9 cellular contexts compared by ENCODE assay signal in genomic region chr17:58666858-58667267, GRCh38.
DNase-seq lines count a peak whose midpoint lies in the region; ATAC-seq and TF ChIP-seq lines count a peak whose summit lies in the region.
"Had no signal": no experiment of that assay in that cellular context is flagged by ENCODE, and none has a peak within 500 bp of the region (broad histone marks: within the 10 kb centered on the region; RNA-seq: fewer than 3 reads in every experiment).

No MANE protein-coding gene starts in this region.

- H3K4me3 ChIP-seq in fibroblast of mammary gland (ENCODE audit: control insufficient read depth, low read depth, low read length), result no peak overlapping the region
- H3K4me3 ChIP-seq: SJSA1 had no signal

- ATAC-seq in activated CD4-positive, CD25-positive, alpha-beta regulatory T cell treated with anti-CD3 and anti-CD28 coated beads, Interleukin-2, amount 50 U/mL, for 24 hours, result peak; percentile 13 to 20
- no peak for ATAC-seq in HG03135 (IDR thresholded peaks at IDR 0.05; ENCODE audit: unreplicated experiment)

- TF ChIP-seq CTCF in fibroblast of mammary gland (conservative IDR thresholded peaks at IDR 0.05; ENCODE audit: control insufficient read depth, insufficient read depth, low read depth, low read length), result no peak

- no peak for DNase-seq in activated CD4-positive, CD25-positive, alpha-beta regulatory T cell treated with anti-CD3 and anti-CD28 coated beads, Interleukin-2, amount 50 U/mL, for 72 hours
- peak; percentile 10 for DNase-seq in activated CD8-positive, alpha-beta memory T cell treated with anti-CD3 and anti-CD28 coated beads, Interleukin-2, amount 50 U/mL, for 1 hour (ENCODE audit: extremely low read depth)
- DNase-seq in fibroblast of mammary gland (ENCODE audit: low read depth) (peak; percentile 79), pons (ENCODE audit: low spot score) (peak; percentile 79), DMS 273 (lab: John Stamatoyannopoulos, UW; ENCODE audit: unreplicated experiment) (no peak), SW480 (ENCODE audit: low spot score) (no peak)

Comparison
In these comparisons a context has a peak if more than half of its experiments do, and no peak if none do; other contexts are left out.
1. DNase-seq: peak in activated CD8-positive, alpha-beta memory T cell treated with anti-CD3 and anti-CD28 coated beads, Interleukin-2, amount 50 U/mL, for 1 hour (single experiment), fibroblast of mammary gland (single experiment) and pons (single experiment); none in activated CD4-positive, CD25-positive, alpha-beta regulatory T cell treated with anti-CD3 and anti-CD28 coated beads, Interleukin-2, amount 50 U/mL, for 72 hours (single experiment), DMS 273 (single experiment) and SW480 (single experiment).